Comparison of ENCODE assay signal across 21 cellular contexts in the genomic region with DNA sequence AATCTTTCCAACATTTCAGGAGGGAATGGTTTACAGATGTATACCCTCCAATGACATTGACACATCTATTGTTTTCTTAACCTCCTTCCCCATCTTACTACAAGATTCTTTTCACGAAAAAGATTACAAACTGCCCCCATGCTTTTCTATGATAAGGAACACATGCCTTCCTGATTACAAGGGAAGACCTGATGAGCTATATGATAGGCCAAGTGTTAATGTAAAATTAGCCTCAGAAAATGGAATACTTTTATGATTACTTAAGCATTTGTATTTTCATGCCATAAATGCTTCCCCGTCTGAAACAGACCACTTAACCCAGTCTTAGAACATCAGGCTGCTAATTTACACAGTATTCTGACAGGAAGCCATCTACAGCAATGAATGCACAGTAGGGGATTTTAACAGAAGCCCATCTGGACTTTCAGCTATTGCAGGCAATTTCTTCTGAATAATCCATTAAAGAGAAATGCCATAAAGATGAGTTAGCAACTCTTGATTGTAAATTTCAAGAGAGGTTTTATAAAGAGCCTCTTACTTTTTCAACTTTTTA.
"Had no signal": no experiment of that assay in that cellular context is flagged by ENCODE, and none has a peak within 500 bp of the region (broad histone marks: within the 10 kb centered on the region; RNA-seq: fewer than 3 reads in every experiment).

No MANE protein-coding gene starts in this region.

- H3K27me3 ChIP-seq: heart right ventricle, neural progenitor cell, suprapubic skin, transverse colon, uterus had no signal

- H3K4me1 Mint-ChIP-seq: activated naive CD8-positive, alpha-beta T cell treated with anti-CD3 and anti-CD28 coated beads, Interleukin-2, amount 10 ng/mL, durations not matched to agents 7 days and 5 days; central memory CD8-positive, alpha-beta T cell; stimulated activated naive CD8-positive, alpha-beta T cell treated with anti-CD3 and anti-CD28 coated beads, Interleukin-15, amount 100 ng/mL, for 72 hours had no signal

- ATAC-seq: activated CD8-positive, alpha-beta T cell treated with anti-CD3 and anti-CD28 coated beads, Interleukin-2, amount 10 ng/mL, durations not matched to agents 7 days and 5 days; heart right ventricle; stimulated activated naive CD8-positive, alpha-beta T cell treated with anti-CD3 and anti-CD28 coated beads, Interleukin-15, amount 100 ng/mL, for 72 hours had no signal

- H3K4me1 ChIP-seq: heart right ventricle, left ventricle myocardium inferior, neural progenitor cell, suprapubic skin, transverse colon, uterus had no signal

- H3K4me3 Mint-ChIP-seq: activated CD8-positive, alpha-beta T cell treated with anti-CD3 and anti-CD28 coated beads, Interleukin-2, amount 10 ng/mL, durations not matched to agents 7 days and 5 days; activated naive CD8-positive, alpha-beta T cell treated with anti-CD3 and anti-CD28 coated beads, Interleukin-2, amount 10 ng/mL, durations not matched to agents 7 days and 5 days; activated T-cell treated with anti-CD3 and anti-CD28 coated beads, Interleukin-2, amount 50 U/mL, for 24 hours; central memory CD8-positive, alpha-beta T cell; neural progenitor cell; stimulated activated naive CD8-positive, alpha-beta T cell treated with anti-CD3 and anti-CD28 coated beads, Interleukin-15, amount 100 ng/mL, for 72 hours had no signal

- H3K9me3 Mint-ChIP-seq: activated T-helper 2 cell treated with anti-CD3 and anti-CD28 coated beads, Interferon-gamma antibody, Interleukin-2, Interleukin-4, amounts not matched to agents 10 μg/mL and 5 μg/mL and 100 μg/mL, durations not matched to agents 14 hours and 24 hours and 36 hours; neural progenitor cell had no signal

- H3K27ac ChIP-seq: coronary artery, heart right ventricle, left ventricle myocardium inferior, neural progenitor cell, skin epidermis, suprapubic skin, transverse colon, uterus had no signal

- H3K27me3 Mint-ChIP-seq: activated naive CD8-positive, alpha-beta T cell treated with anti-CD3 and anti-CD28 coated beads, Interleukin-2, amount 10 ng/mL, durations not matched to agents 7 days and 5 days; activated T-cell treated with anti-CD3 and anti-CD28 coated beads, Interleukin-2, amount 50 U/mL, for 24 hours; central memory CD8-positive, alpha-beta T cell; stimulated activated naive CD8-positive, alpha-beta T cell treated with anti-CD3 and anti-CD28 coated beads, Interleukin-15, amount 100 ng/mL, for 72 hours had no signal

- H2AFZ ChIP-seq: neural progenitor cell had no signal

- H3K36me3 ChIP-seq: heart right ventricle, left ventricle myocardium inferior, neural progenitor cell, suprapubic skin, transverse colon, uterus had no signal

- H3K36me3 Mint-ChIP-seq: activated naive CD8-positive, alpha-beta T cell treated with anti-CD3 and anti-CD28 coated beads, Interleukin-2, amount 10 ng/mL, durations not matched to agents 7 days and 5 days; neural progenitor cell had no signal

- H3K4me3 ChIP-seq: coronary artery, heart right ventricle, left ventricle myocardium inferior, neural progenitor cell, skin epidermis, suprapubic skin, transverse colon, uterus had no signal

- H3K4me2 ChIP-seq: neural progenitor cell had no signal

- H3K9ac ChIP-seq: neural progenitor cell had no signal

- H3K27ac Mint-ChIP-seq: activated CD8-positive, alpha-beta T cell treated with anti-CD3 and anti-CD28 coated beads, Interleukin-2, amount 10 ng/mL, durations not matched to agents 7 days and 5 days; activated naive CD8-positive, alpha-beta T cell treated with anti-CD3 and anti-CD28 coated beads, Interleukin-2, amount 10 ng/mL, durations not matched to agents 7 days and 5 days; activated T-cell treated with anti-CD3 and anti-CD28 coated beads, Interleukin-2, amount 50 U/mL, for 24 hours; activated T-helper 2 cell treated with anti-CD3 and anti-CD28 coated beads, Interferon-gamma antibody, Interleukin-2, Interleukin-4, amounts not matched to agents 10 μg/mL and 5 μg/mL and 100 μg/mL, durations not matched to agents 14 hours and 24 hours and 36 hours; neural progenitor cell; progenitor cell of endocrine pancreas; stimulated activated naive CD8-positive, alpha-beta T cell treated with anti-CD3 and anti-CD28 coated beads, Interleukin-15, amount 100 ng/mL, for 72 hours had no signal

- DNase-seq: activated CD4-positive, alpha-beta T cell treated with anti-CD3 and anti-CD28 coated beads for 48 hours; activated CD4-positive, CD25-positive, alpha-beta regulatory T cell; activated CD8-positive, alpha-beta T cell treated with anti-CD3 and anti-CD28 coated beads, Interleukin-2, amount 10 ng/mL, durations not matched to agents 7 days and 5 days; activated naive CD4-positive, alpha-beta T cell treated with Interleukin-2 at 50 U/mL for 16 hours; activated naive CD8-positive, alpha-beta T cell treated with anti-CD3 and anti-CD28 coated beads, Interleukin-2, amount 10 ng/mL, durations not matched to agents 7 days and 5 days; activated T-cell treated with anti-CD3 and anti-CD28 coated beads, Interleukin-2, amount 50 U/mL, for 24 hours; amygdala; heart right ventricle; left ventricle myocardium inferior; mammary epithelial cell; stimulated activated CD4-positive, alpha-beta T cell treated with anti-CD3 and anti-CD28 coated beads, Interleukin-2, amount 100 ng/mL, for 48 hours; stimulated activated naive CD8-positive, alpha-beta T cell treated with anti-CD3 and anti-CD28 coated beads, Interleukin-15, amount 100 ng/mL, for 72 hours; transverse colon; uterus had no signal

- H3K9me3 ChIP-seq: heart right ventricle, left ventricle myocardium inferior, suprapubic skin, transverse colon, uterus had no signal
